Comparison of ENCODE assay signal across 20 cellular contexts in the genomic region with DNA sequence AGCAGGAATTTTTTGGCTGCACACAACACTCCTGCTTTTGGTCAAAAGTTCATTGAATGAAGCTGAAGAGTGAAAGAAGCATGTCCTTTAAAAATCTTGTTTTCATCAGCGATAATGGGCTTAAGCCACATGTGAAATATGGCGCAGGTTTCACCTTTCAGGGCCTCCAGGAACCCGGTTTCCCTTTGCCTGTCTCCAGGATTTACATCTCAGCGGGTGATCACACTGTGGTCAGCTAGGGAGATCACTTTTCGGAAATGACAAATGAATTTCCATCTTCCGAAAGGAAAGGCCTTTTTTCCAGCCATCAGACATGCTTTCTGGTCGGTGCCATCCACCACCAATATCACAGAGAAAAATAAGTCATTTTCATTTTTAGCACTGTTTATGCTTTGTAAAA.
A peak's percentile ranks its signal among the peaks of the same experiment; 100 is the strongest.
DNase-seq lines count a peak whose midpoint lies in the region; ATAC-seq, FAIRE-seq and TF ChIP-seq lines count a peak whose summit lies in the region.
"Had no signal": no experiment of that assay in that cellular context is flagged by ENCODE, and none has a peak within 500 bp of the region (broad histone marks: within the 10 kb centered on the region; RNA-seq: fewer than 3 reads in every experiment).

No MANE protein-coding gene starts in this region.

- ATAC-seq in GM21786 (IDR thresholded peaks at IDR 0.05; ENCODE audit: unreplicated experiment): no peak
- ATAC-seq in right cardiac atrium: no peak
- ATAC-seq: K562 had no signal

- H3K27me3 Mint-ChIP-seq in neural progenitor cell (ENCODE audit: insufficient read depth, low read depth): peaks cover 3% of the 10 kb centered on the region

- peak; percentile 13 for DNase-seq in H54 (ENCODE audit: insufficient read length, low spot score)
- DNase-seq in astrocyte of the cerebellum (ENCODE audit: low read depth): peak; percentile 9
- DNase-seq in iPS DF 6.9 (ENCODE audit: low read depth, low spot score): peak; percentile 9
- peak; percentile 35 for DNase-seq in neural progenitor cell (ENCODE audit: low spot score)
- DNase-seq in colonic mucosa: no peak
- DNase-seq in urothelium cell line (ENCODE audit: low spot score): no peak
- DNase-seq in right cardiac atrium: no peak
- DNase-seq: NCI-H1105 treated with DMSO at 0.1 percent for 48 hours, NCI-H1694, NCI-H2081 treated with DMSO at 0.1 percent for 48 hours, NCI-H2227 treated with DMSO at 0.1 percent for 48 hours, NCI-H524, NCI-H82, OCI-M1, SHP77, SK-N-SH had no signal

- FAIRE-seq in H54 (lab: Jason Lieb, UNC): no peak
- FAIRE-seq in urothelium cell line (lab: Jason Lieb, UNC): no peak
- FAIRE-seq: D721Med, K562 had no signal

- no CpG with 5 or more reads among the region's 7 CpGs for WGBS in iPS DF 6.9 (ENCODE audit: insufficient coverage, insufficient read length)
- WGBS in right cardiac atrium: 74% methylated on average over 7 of the region's 7 CpGs

- no peaks in the 10 kb centered on the region for H3K9me3 ChIP-seq in iPS DF 6.9 (ENCODE audit: control insufficient read depth, insufficient read depth, low read length)
- no peaks in the 10 kb centered on the region for H3K9me3 ChIP-seq in neural progenitor cell (ENCODE audit: low read depth)
- no peaks in the 10 kb centered on the region for H3K9me3 ChIP-seq in colonic mucosa
- no peaks in the 10 kb centered on the region for H3K9me3 ChIP-seq in right cardiac atrium (ENCODE audit: control insufficient read depth, low read length)
- H3K9me3 ChIP-seq: SK-N-SH had no signal

- no peak overlapping the region for H3K4me3 Mint-ChIP-seq in neural progenitor cell

- H3K9ac ChIP-seq in neural progenitor cell (no peak overlapping the region), colonic mucosa (ENCODE audit: low read depth in 2 of 2, low read length in 2 of 2) (no peak overlapping the region)
- H3K9ac ChIP-seq: SK-N-SH had no signal

- H3K27me3 ChIP-seq in iPS DF 6.9 (ENCODE audit: control insufficient read depth, insufficient read depth, low read length) (no peaks in the 10 kb centered on the region), neural progenitor cell (no peaks in the 10 kb centered on the region), colonic mucosa (no peaks in the 10 kb centered on the region), right cardiac atrium (ENCODE audit: control insufficient read depth, insufficient read depth) (no peaks in the 10 kb centered on the region)

- H3K27ac Mint-ChIP-seq in neural progenitor cell: no peak overlapping the region

- TF ChIP-seq CTCF in astrocyte of the cerebellum (IDR thresholded peaks at IDR 0.05; ENCODE audit: low read depth, low read length, missing control alignments): no peak
- no peak for TF ChIP-seq CTCF in neural progenitor cell (IDR thresholded peaks at IDR 0.05)
- no peak for TF ChIP-seq CTCF in colonic mucosa (IDR thresholded peaks at IDR 0.05)

- H3K4me1 Mint-ChIP-seq in neural progenitor cell: no peaks in the 10 kb centered on the region

- H3K4me3 ChIP-seq in astrocyte of the cerebellum (ENCODE audit: low read depth, low read length) (no peak overlapping the region), iPS DF 6.9 (ENCODE audit: low read length) (no peak overlapping the region), neural progenitor cell (no peak overlapping the region), colonic mucosa (no peak overlapping the region), right cardiac atrium (ENCODE audit: low read length) (no peak overlapping the region)
- H3K4me3 ChIP-seq: K562 had no signal

- no peak for TF ChIP-seq POLR2A in H54 (IDR thresholded peaks at IDR 0.05; ENCODE audit: low read depth, low read length)

- no peaks in the 10 kb centered on the region for H3K36me3 ChIP-seq in iPS DF 6.9 (ENCODE audit: control insufficient read depth, insufficient read depth, low read length)
- no peaks in the 10 kb centered on the region for H3K36me3 ChIP-seq in neural progenitor cell
- no peaks in the 10 kb centered on the region for H3K36me3 ChIP-seq in colonic mucosa

- in situ Hi-C loops in astrocyte of the cerebellum (cut with HindIII; ENCODE audit: low sequenced_read_pairs): no loop called here

- no peak overlapping the region for H2AFZ ChIP-seq in neural progenitor cell (replicated peaks)

- intact Hi-C loops in colonic mucosa (cut with DNase I) (no loop called here), right cardiac atrium (cut with DNase I) (no loop called here)

- H3K9me3 Mint-ChIP-seq in neural progenitor cell: no peaks in the 10 kb centered on the region

- no peaks in the 10 kb centered on the region for H3K36me3 Mint-ChIP-seq in neural progenitor cell

- H3K4me2 ChIP-seq in neural progenitor cell: no peak overlapping the region
- H3K4me2 ChIP-seq: SK-N-SH had no signal

- no peaks in the 10 kb centered on the region for H3F3A ChIP-seq in neural progenitor cell (ENCODE audit: low read depth)

- H4K20me1 ChIP-seq in neural progenitor cell (ENCODE audit: low read depth): no peaks in the 10 kb centered on the region

- H3K4me1 ChIP-seq in iPS DF 6.9 (ENCODE audit: control insufficient read depth, insufficient read depth, low read length) (peaks cover 1% of the 10 kb centered on the region; the same call in 1 of the 2 replicates), neural progenitor cell (peaks cover 8% of the 10 kb centered on the region), colonic mucosa (no peaks in the 10 kb centered on the region), right cardiac atrium (ENCODE audit: control insufficient read depth, insufficient read depth, low read length) (no peaks in the 10 kb centered on the region)

- H3K27ac ChIP-seq in iPS DF 6.9 (ENCODE audit: low read length): no peak overlapping the region
- no peak overlapping the region for H3K27ac ChIP-seq in neural progenitor cell
- H3K27ac ChIP-seq in colonic mucosa: no peak overlapping the region
- no peak overlapping the region for H3K27ac ChIP-seq in right cardiac atrium (ENCODE audit: low read length)
- H3K27ac ChIP-seq: C4-2B had no signal

- no peaks in the 10 kb centered on the region for H3K79me2 ChIP-seq in neural progenitor cell (ENCODE audit: low read depth)

Comparison
In these comparisons a context has a peak if more than half of its experiments do, and no peak if none do; other contexts are left out.
1. DNase-seq: peak in H54 (single experiment), astrocyte of the cerebellum (single experiment), iPS DF 6.9 (single experiment) and neural progenitor cell (single experiment); none in colonic mucosa (single experiment), urothelium cell line (single experiment) and right cardiac atrium (0 of 3).